In genomic region chr12:5988659-5989116, GRCh38 we compare ENCODE assay signal across 8 cellular contexts. TPM values are rescaled to one million over a fixed set of nuclear protein-coding genes. Genes with fewer than 3 reads are reported as not detected.
A peak's percentile ranks its signal among the peaks of the same experiment; 100 is the strongest.
DNase-seq lines count a peak whose midpoint lies in the region; ATAC-seq lines count a peak whose summit lies in the region.

No MANE protein-coding gene starts in this region.

- POLR2A ChIA-PET in activated CD8-positive, alpha-beta T cell treated with anti-CD3 and anti-CD28 coated beads, Interleukin-2, amount 10 ng/mL, durations not matched to agents 7 days and 5 days (lab: Charles Lee): interaction anchor here (0.8 kb wide), 1 partner anchor 47 kb away, joined by 3 read pairs; no protein-coding TSS in a partner anchor

- H3K36me3 Mint-ChIP-seq in activated CD8-positive, alpha-beta T cell treated with anti-CD3 and anti-CD28 coated beads, Interleukin-2, amount 10 ng/mL, durations not matched to agents 7 days and 5 days (ENCODE audit: low read depth): no peaks in the 10 kb centered on the region

- H3K27me3 Mint-ChIP-seq in activated CD8-positive, alpha-beta T cell treated with anti-CD3 and anti-CD28 coated beads, Interleukin-2, amount 10 ng/mL, durations not matched to agents 7 days and 5 days (ENCODE audit: low read depth): no peaks in the 10 kb centered on the region

- no peak overlapping the region for H3K27ac Mint-ChIP-seq in activated CD8-positive, alpha-beta T cell treated with anti-CD3 and anti-CD28 coated beads, Interleukin-2, amount 10 ng/mL, durations not matched to agents 7 days and 5 days

- CTCF ChIA-PET in activated CD8-positive, alpha-beta T cell treated with anti-CD3 and anti-CD28 coated beads, Interleukin-2, amount 10 ng/mL, durations not matched to agents 7 days and 5 days (lab: Charles Lee): interaction anchor here (0.5 to 5.9 kb wide), 36 partner anchors 8 to 1340 kb away, joined by 3 to 141 read pairs (median 5); partner anchors contain the start of genes AKAP3 and NDUFA9

- peak; percentile 74 for DNase-seq in EH (ENCODE audit: low read depth)
- DNase-seq in NCI-H526 treated with DMSO at 0.1 percent for 48 hours (lab: John Stamatoyannopoulos, UW): peak; percentile 95
- DNase-seq in activated CD8-positive, alpha-beta T cell treated with anti-CD3 and anti-CD28 coated beads, Interleukin-2, amount 10 ng/mL, durations not matched to agents 7 days and 5 days: peak; percentile 78
- DNase-seq in effector memory CD4-positive, alpha-beta T cell: peak; percentile 18 to 51 (median 25)
- DNase-seq in medulla oblongata (ENCODE audit: extremely low spot score): peak; percentile 81
- peak; percentile 47 for DNase-seq in stimulated activated CD8-positive, alpha-beta memory T cell treated with anti-CD3 and anti-CD28 coated beads, Interleukin-12 subunit alpha, Interleukin-12 subunit beta, amount 100 ng/mL, for 1 hour (ENCODE audit: low read depth)

- H3K9me3 ChIP-seq in effector memory CD4-positive, alpha-beta T cell (ENCODE audit: control insufficient read depth, low read length): no peaks in the 10 kb centered on the region

- H3K27me3 ChIP-seq in effector memory CD4-positive, alpha-beta T cell (replicated peaks; ENCODE audit: control insufficient read depth, insufficient read depth, low read length, poor library complexity, severe bottlenecking): no peaks in the 10 kb centered on the region

- no peaks in the 10 kb centered on the region for H3K9me3 Mint-ChIP-seq in activated CD8-positive, alpha-beta T cell treated with anti-CD3 and anti-CD28 coated beads, Interleukin-2, amount 10 ng/mL, durations not matched to agents 7 days and 5 days (ENCODE audit: insufficient read depth)

- no peak overlapping the region for H3K4me3 Mint-ChIP-seq in activated CD8-positive, alpha-beta T cell treated with anti-CD3 and anti-CD28 coated beads, Interleukin-2, amount 10 ng/mL, durations not matched to agents 7 days and 5 days

- no peaks in the 10 kb centered on the region for H3K4me1 Mint-ChIP-seq in activated CD8-positive, alpha-beta T cell treated with anti-CD3 and anti-CD28 coated beads, Interleukin-2, amount 10 ng/mL, durations not matched to agents 7 days and 5 days (ENCODE audit: low read depth)

- H3K27ac ChIP-seq in effector memory CD4-positive, alpha-beta T cell (ENCODE audit: insufficient read depth, low read length, poor library complexity, severe bottlenecking): no peak overlapping the region

- H3K36me3 ChIP-seq in effector memory CD4-positive, alpha-beta T cell (ENCODE audit: control insufficient read depth, insufficient read depth, low read length): no peaks in the 10 kb centered on the region

- peak; percentile 59 for ATAC-seq in HG02852 (IDR thresholded peaks at IDR 0.05; ENCODE audit: unreplicated experiment)
- peak; percentile 99 for ATAC-seq in activated CD8-positive, alpha-beta T cell treated with anti-CD3 and anti-CD28 coated beads, Interleukin-2, amount 10 ng/mL, durations not matched to agents 7 days and 5 days
- no peak for ATAC-seq in HG03457 (IDR thresholded peaks at IDR 0.05; ENCODE audit: unreplicated experiment)

- no peak overlapping the region for H3K4me3 ChIP-seq in effector memory CD4-positive, alpha-beta T cell (ENCODE audit: insufficient read depth, low read depth, low read length, poor library complexity, severe bottlenecking)

- no peaks in the 10 kb centered on the region for H3K4me1 ChIP-seq in effector memory CD4-positive, alpha-beta T cell (ENCODE audit: control insufficient read depth, insufficient read depth, low read length, poor library complexity, severe bottlenecking)

RNA-seq across cellular contexts. Expression of gene ANO2, which starts 43.6 kb away (rescaled TPM):
- total RNA-seq in activated CD8-positive, alpha-beta T cell treated with anti-CD3 and anti-CD28 coated beads, Interleukin-2, amount 10 ng/mL, durations not matched to agents 7 days and 5 days: not detected

Comparison
In these comparisons a context has a peak if more than half of its experiments do, and no peak if none do; other contexts are left out.
1. DNase-seq: peak in every context shown above with its lines; median percentile 95 in NCI-H526 treated with DMSO at 0.1 percent for 48 hours; 81 in medulla oblongata; 78 in activated CD8-positive, alpha-beta T cell treated with anti-CD3 and anti-CD28 coated beads, Interleukin-2, amount 10 ng/mL, durations not matched to agents 7 days and 5 days; 74 in EH; 47 in stimulated activated CD8-positive, alpha-beta memory T cell treated with anti-CD3 and anti-CD28 coated beads, Interleukin-12 subunit alpha, Interleukin-12 subunit beta, amount 100 ng/mL, for 1 hour; 25 in effector memory CD4-positive, alpha-beta T cell.